Comparison of ENCODE assay signal across 8 cellular contexts in the genomic region with DNA sequence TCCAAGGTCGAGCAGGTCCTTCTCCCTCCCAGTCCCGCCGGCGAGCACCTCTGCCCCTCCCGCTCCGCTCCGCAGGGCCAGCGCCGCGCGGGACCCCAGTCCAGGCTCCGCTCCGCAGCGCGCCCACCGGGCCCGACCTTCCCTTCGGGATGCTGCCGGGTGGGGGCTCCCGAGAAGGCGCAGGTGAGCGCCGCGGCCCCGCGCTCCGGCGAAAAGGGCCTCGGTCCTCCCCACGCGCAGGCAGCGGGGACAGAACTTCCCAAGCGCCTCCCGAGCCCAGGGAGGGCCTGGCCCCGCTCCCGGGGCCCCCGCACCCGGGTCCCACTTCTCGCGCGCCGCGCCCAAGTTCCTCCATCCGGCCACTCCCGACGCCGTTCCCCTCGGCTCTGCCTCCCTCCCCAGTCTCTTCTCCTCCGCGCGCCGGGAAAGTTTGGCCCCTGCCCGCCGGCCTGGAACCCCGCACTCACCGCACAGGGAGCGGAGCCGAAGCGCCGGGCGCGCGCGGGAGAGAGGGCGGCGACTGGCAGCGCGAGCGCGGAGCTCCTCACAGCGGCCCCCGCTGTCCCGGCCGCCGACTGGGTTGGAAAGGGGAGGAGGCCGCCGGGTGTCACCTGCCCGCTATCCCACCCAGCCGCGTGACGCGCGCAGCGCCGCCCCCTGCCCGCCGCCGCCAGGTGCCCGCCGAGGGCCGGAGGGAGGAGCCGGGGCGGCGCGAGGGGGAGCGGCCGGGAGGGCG. TPM values are rescaled to one million over a fixed set of nuclear protein-coding genes. Genes with fewer than 3 reads are reported as not detected.
DNase-seq lines count a peak whose midpoint lies in the region; ATAC-seq and TF ChIP-seq lines count a peak whose summit lies in the region.

Gene ELOVL7, minus strand, starts transcription at position 577 of the 736 bp plus-strand sequence. CDS start 56,872 bp downstream, outside the sequence.

- WGBS in right lobe of liver (ENCODE audit: insufficient coverage, low coverage, low lambda C conversion rate, missing lambda C conversion rate), result no CpG with 5 or more reads among the region's 98 CpGs

- peak; percentile 95 for ATAC-seq in activated CD4-positive, alpha-beta T cell treated with anti-CD3 and anti-CD28 coated beads for 36 hours
- ATAC-seq in right lobe of liver, result peak; percentile 86 to 98 (median 97)

- H3K36me3 ChIP-seq in right lobe of liver, result no peaks in the 10 kb centered on the region

- peak within 1 kb of the TSS; percentile 65 for H3K27ac ChIP-seq in cingulate gyrus (ENCODE audit: low read depth, low read length)
- H3K27ac ChIP-seq in right lobe of liver, result no peak within 1 kb of the TSS

- no peaks in the 10 kb centered on the region for H3K36me3 Mint-ChIP-seq in activated CD4-positive, alpha-beta T cell treated with anti-CD3 and anti-CD28 coated beads for 36 hours (ENCODE audit: low read depth)
- no peaks in the 10 kb centered on the region for H3K36me3 Mint-ChIP-seq in HFFc6 (ENCODE audit: low read depth)

- no peaks in the 10 kb centered on the region for H3K9me3 ChIP-seq in right lobe of liver

- peaks cover 0 to 8% (median 0%) of the 10 kb centered on the region in 4 donors for H3K4me1 ChIP-seq in right lobe of liver

- peak within 1 kb of the TSS; percentile 57 to 71 (median 66) for H3K4me3 ChIP-seq in right lobe of liver

- H3K9me3 Mint-ChIP-seq in activated CD4-positive, alpha-beta T cell treated with anti-CD3 and anti-CD28 coated beads for 36 hours (ENCODE audit: low read depth), result no peaks in the 10 kb centered on the region
- no peaks in the 10 kb centered on the region for H3K9me3 Mint-ChIP-seq in HFFc6

- H3K4me1 Mint-ChIP-seq in activated CD4-positive, alpha-beta T cell treated with anti-CD3 and anti-CD28 coated beads for 36 hours, result peaks cover 7% of the 10 kb centered on the region
- H3K4me1 Mint-ChIP-seq in HFFc6 (ENCODE audit: low read depth), result peaks cover 14% of the 10 kb centered on the region

- POLR2A ChIA-PET in activated CD4-positive, alpha-beta T cell treated with anti-CD3 and anti-CD28 coated beads for 36 hours (lab: Charles Lee), result no interaction called here

- intact Hi-C loops in activated CD4-positive, alpha-beta T cell treated with anti-CD3 and anti-CD28 coated beads for 36 hours (cut with DNase I, micrococcal nuclease), result loop anchor here (1.0 to 5.0 kb wide), 3 partner anchors 144 to 167 kb away; partner anchors contain the start of gene DEPDC1B (in 1 of the 2)
- intact Hi-C loops in right lobe of liver (cut with DNase I), result no loop called here

- no peak within 1 kb of the TSS for H3K27ac Mint-ChIP-seq in activated CD4-positive, alpha-beta T cell treated with anti-CD3 and anti-CD28 coated beads for 36 hours
- no peak within 1 kb of the TSS for H3K27ac Mint-ChIP-seq in HFFc6

- H3K27me3 Mint-ChIP-seq in activated CD4-positive, alpha-beta T cell treated with anti-CD3 and anti-CD28 coated beads for 36 hours, result peaks cover 49% of the 10 kb centered on the region
- peaks cover 32% of the 10 kb centered on the region for H3K27me3 Mint-ChIP-seq in HFFc6 (ENCODE audit: insufficient read depth)

- peak within 1 kb of the TSS; percentile 70 for H3K4me3 Mint-ChIP-seq in activated CD4-positive, alpha-beta T cell treated with anti-CD3 and anti-CD28 coated beads for 36 hours
- H3K4me3 Mint-ChIP-seq in HFFc6, result peak within 1 kb of the TSS; percentile 86

- peak; percentile 79 for DNase-seq in activated CD4-positive, alpha-beta T cell treated with anti-CD3 and anti-CD28 coated beads for 36 hours
- DNase-seq in activated CD4-positive, alpha-beta T cell treated with anti-CD3 and anti-CD28 coated beads for 1 hour, result no peak
- DNase-seq in HFFc6, result no peak
- DNase-seq in NCI-H1092 treated with DMSO at 0.1 percent for 48 hours (lab: John Stamatoyannopoulos, UW), result peak; percentile 48
- peak in 3 of 5 donors; percentile 8 to 26 (median 14) for DNase-seq in T-helper 1 cell
- peak; percentile 63 to 83 (median 80) for DNase-seq in right lobe of liver
- DNase-seq in stimulated activated CD4-positive, alpha-beta T cell treated with anti-CD3 and anti-CD28 coated beads, Interleukin-4, amount 100 ng/mL, for 48 hours (ENCODE audit: low read depth in 2 of 2), result peak; percentile 32

- TF ChIP-seq CTCF in HFFc6 (IDR thresholded peaks at IDR 0.05) (peak; percentile 46; the same call in 1 of the 2 replicates), right lobe of liver (IDR thresholded peaks at IDR 0.05) (peak; percentile 3 to 53 (median 33))

- no peak for TF ChIP-seq POLR2A in right lobe of liver (IDR thresholded peaks at IDR 0.05)

- no peaks in the 10 kb centered on the region for H3K27me3 ChIP-seq in right lobe of liver

- CTCF ChIA-PET in activated CD4-positive, alpha-beta T cell treated with anti-CD3 and anti-CD28 coated beads for 36 hours (lab: Charles Lee), result interaction anchor here (0.6 to 1.3 kb wide), 4 partner anchors 10 to 745 kb away, joined by 3 to 4 read pairs (median 3); partner anchors contain the start of gene DEPDC1B

RNA-seq across cellular contexts. Expression of gene ELOVL7, which starts in this region (rescaled TPM):
- total RNA-seq in activated CD4-positive, alpha-beta T cell treated with anti-CD3 and anti-CD28 coated beads for 36 hours, result under 1 TPM; 0.69 to 0.85 TPM
- total RNA-seq in HFFc6 (2021; fragmentation: NEBNext Ultra II Directional; extraction: Animal tissue kit (Norgen Biotek cat#: 25700)), result under 1 TPM in 2 of 6 experiments, not detected in 4; 0.07 to 0.17 TPM
- total RNA-seq in right lobe of liver, result 1 to 10 TPM in 1 of 6 experiments, under 1 TPM in 5; 0.19 to 1.2 (median 0.63) TPM

Comparison
In these comparisons a context has a peak if more than half of its experiments do, and no peak if none do; other contexts are left out.
1. Peak in DNase-seq and ATAC-seq in activated CD4-positive, alpha-beta T cell treated with anti-CD3 and anti-CD28 coated beads for 36 hours; RNA of the gene not detected or under 1 TPM.
2. DNase-seq: peak in NCI-H1092 treated with DMSO at 0.1 percent for 48 hours (single experiment), T-helper 1 cell (3 of 5), right lobe of liver (3 of 3) and stimulated activated CD4-positive, alpha-beta T cell treated with anti-CD3 and anti-CD28 coated beads, Interleukin-4, amount 100 ng/mL, for 48 hours (2 of 2); none in activated CD4-positive, alpha-beta T cell treated with anti-CD3 and anti-CD28 coated beads for 1 hour (single experiment) and HFFc6 (single experiment).
3. intact Hi-C loops: an anchor here in activated CD4-positive, alpha-beta T cell treated with anti-CD3 and anti-CD28 coated beads for 36 hours (1.0 to 5.0 kb wide); none called in right lobe of liver.